16 cellular contexts compared by ENCODE assay signal in genomic region chr3:70000563-70001081, GRCh38. TPM values are rescaled to one million over a fixed set of nuclear protein-coding genes. Genes with fewer than 3 reads are reported as not detected.
A peak's percentile ranks its signal among the peaks of the same experiment; 100 is the strongest.
DNase-seq lines count a peak whose midpoint lies in the region; TF ChIP-seq lines count a peak whose summit lies in the region.
"Had no signal": no experiment of that assay in that cellular context is flagged by ENCODE, and none has a peak within 500 bp of the region (broad histone marks: within the 10 kb centered on the region; RNA-seq: fewer than 3 reads in every experiment).

No MANE protein-coding gene starts in this region.

- no peaks in the 10 kb centered on the region for H3K9me3 ChIP-seq in endodermal cell (ENCODE audit: control insufficient read depth, low read length)
- no peaks in the 10 kb centered on the region for H3K9me3 ChIP-seq in neuronal stem cell (replicated peaks in 1 of 2; ENCODE audit: control insufficient read depth in 2 of 2, insufficient read depth in 1 of 2, low read depth in 1 of 2, low read length in 2 of 2)
- H3K9me3 ChIP-seq: SJCRH30 had no signal

- H4K91ac ChIP-seq in neuronal stem cell (ENCODE audit: low read depth, low read length, poor library complexity): no peak overlapping the region

- no peak for TF ChIP-seq CTCF in endodermal cell (conservative IDR thresholded peaks at IDR 0.05)

- H2BK120ac ChIP-seq in neuronal stem cell (ENCODE audit: low read depth, low read length): no peak overlapping the region

- 85 to 100% methylated on average over 1 to 4 of the region's 4 CpGs for WGBS in endodermal cell (ENCODE audit: insufficient coverage in 1 of 2, insufficient read length in 1 of 2), 2 experiments
- WGBS in neuronal stem cell (ENCODE audit: extremely low coverage in 2 of 2, insufficient read length in 2 of 2, insufficient replicate concordance in 1 of 2), 2 donors: no CpG with 5 or more reads among the region's 4 CpGs

- no peaks in the 10 kb centered on the region for H3K36me3 ChIP-seq in endodermal cell (ENCODE audit: control insufficient read depth, insufficient read depth, low read length)
- H3K36me3 ChIP-seq in neuronal stem cell (replicated peaks in 1 of 2; ENCODE audit: control insufficient read depth in 2 of 2, insufficient read depth in 2 of 2, low read length in 2 of 2): no peaks in the 10 kb centered on the region
- H3K36me3 ChIP-seq: right atrium auricular region, SJCRH30 had no signal

- no peaks in the 10 kb centered on the region for H3K9me3 Mint-ChIP-seq in endodermal cell

- H3K4me3 ChIP-seq in endodermal cell (ENCODE audit: low read length) (no peak overlapping the region), neuronal stem cell (ENCODE audit: low read length in 2 of 2) (no peak overlapping the region)
- H3K4me3 ChIP-seq: GM12878, right atrium auricular region, SJCRH30 had no signal

- H3K4me1 ChIP-seq in endodermal cell (ENCODE audit: control insufficient read depth, insufficient read depth, low read length) (no peaks in the 10 kb centered on the region), neuronal stem cell (ENCODE audit: control insufficient read depth in 2 of 2, insufficient read depth in 1 of 2, low read depth in 1 of 2, low read length in 2 of 2) (peaks cover 2 to 5% of the 10 kb centered on the region in 2 donors)
- H3K4me1 ChIP-seq: right atrium auricular region, SJCRH30 had no signal

- no peak overlapping the region for H3K9ac ChIP-seq in endodermal cell (ENCODE audit: extremely low read depth, low read length, poor library complexity, severe bottlenecking)
- no peak overlapping the region for H3K9ac ChIP-seq in neuronal stem cell (ENCODE audit: low read depth, low read length, poor library complexity)

- H2BK12ac ChIP-seq in neuronal stem cell (ENCODE audit: low read length): no peak overlapping the region

- in situ Hi-C loops in ACHN (cut with HindIII; ENCODE audit: low pct_ligation_motif_present, low pct_unique_long_range_greater_than_20kb, low sequenced_read_pairs): no loop called here

- no peaks in the 10 kb centered on the region for H3K36me3 Mint-ChIP-seq in endodermal cell (ENCODE audit: low read depth)

- H2AFZ ChIP-seq in neuronal stem cell (ENCODE audit: low read length): peak overlapping the region; percentile 53

- no peak overlapping the region for H3K27ac Mint-ChIP-seq in endodermal cell
- H3K27ac Mint-ChIP-seq: stimulated activated naive CD8-positive, alpha-beta T cell treated with anti-CD3 and anti-CD28 coated beads, Interleukin-15, Interleukin-2, amounts not matched to agents 100 ng/mL and 50 ng/mL, for 24 hours had no signal

- H3K4me1 Mint-ChIP-seq in endodermal cell: no peaks in the 10 kb centered on the region

- no peak overlapping the region for H3K4ac ChIP-seq in neuronal stem cell (ENCODE audit: low read length)

- H3K18ac ChIP-seq in neuronal stem cell (ENCODE audit: low read length): no peak overlapping the region

- H3K4me3 Mint-ChIP-seq in endodermal cell: no peak overlapping the region
- H3K4me3 Mint-ChIP-seq: stimulated activated naive CD8-positive, alpha-beta T cell treated with anti-CD3 and anti-CD28 coated beads, Interleukin-15, Interleukin-2, amounts not matched to agents 100 ng/mL and 50 ng/mL, for 24 hours had no signal

- H2BK5ac ChIP-seq in neuronal stem cell (ENCODE audit: low read length): no peak overlapping the region

- no peak overlapping the region for H3K14ac ChIP-seq in neuronal stem cell (ENCODE audit: low read length)

- no peak overlapping the region for H2BK15ac ChIP-seq in neuronal stem cell (ENCODE audit: low read length)

- H3K4me2 ChIP-seq in neuronal stem cell (ENCODE audit: insufficient read depth, low read length, poor library complexity, severe bottlenecking): no peak overlapping the region

- H3K23ac ChIP-seq in neuronal stem cell (ENCODE audit: low read depth, low read length, poor library complexity): no peak overlapping the region

- no peak overlapping the region for H4K8ac ChIP-seq in neuronal stem cell (ENCODE audit: low read depth, low read length)

- no peaks in the 10 kb centered on the region for H3K79me1 ChIP-seq in neuronal stem cell (ENCODE audit: low read depth, low read length)

- no peaks in the 10 kb centered on the region for H3K27me3 Mint-ChIP-seq in endodermal cell (ENCODE audit: insufficient read depth)
- H3K27me3 Mint-ChIP-seq: stimulated activated naive CD8-positive, alpha-beta T cell treated with anti-CD3 and anti-CD28 coated beads, Interleukin-15, Interleukin-2, amounts not matched to agents 100 ng/mL and 50 ng/mL, for 24 hours had no signal

- DNase-seq in DMS53 treated with DMSO at 0.1 percent for 48 hours (lab: John Stamatoyannopoulos, UW; ENCODE audit: unreplicated experiment): peak; percentile 12
- peak; percentile 92 for DNase-seq in NCI-H748 (lab: John Stamatoyannopoulos, UW; ENCODE audit: unreplicated experiment)
- DNase-seq in endodermal cell: no peak
- peak; percentile 11 for DNase-seq in neuronal stem cell (ENCODE audit: low spot score)
- DNase-seq in NCI-H187 treated with DMSO at 0.1 percent for 48 hours (lab: John Stamatoyannopoulos, UW): no peak
- no peak for DNase-seq in activated T-cell treated with anti-CD3 and anti-CD28 coated beads, Interleukin-2, amount 50 U/mL, for 1 hour
- no peak for DNase-seq in DMS153 treated with DMSO at 0.1 percent for 48 hours (lab: John Stamatoyannopoulos, UW; ENCODE audit: unreplicated experiment)
- no peak for DNase-seq in ACHN
- DNase-seq: activated naive CD4-positive, alpha-beta T cell treated with Interleukin-2 at 50 U/mL for 16 hours; cerebellar nuclear complex; SJCRH30 had no signal

- no peak overlapping the region for H2AK5ac ChIP-seq in neuronal stem cell (ENCODE audit: low read depth, low read length)

- H3K27me3 ChIP-seq in endodermal cell (ENCODE audit: control insufficient read depth, insufficient read depth, low read length, poor library complexity, severe bottlenecking) (no peaks in the 10 kb centered on the region), neuronal stem cell (ENCODE audit: control insufficient read depth in 3 of 3, insufficient read depth in 3 of 3, low read depth in 1 of 3, low read length in 3 of 3) (no peaks in the 10 kb centered on the region)
- H3K27me3 ChIP-seq: right atrium auricular region, SJCRH30 had no signal

- H3K27ac ChIP-seq in endodermal cell (ENCODE audit: low read depth, low read length): peak overlapping the region; percentile 81
- no peak overlapping the region for H3K27ac ChIP-seq in neuronal stem cell (replicated peaks; ENCODE audit: low read length)
- H3K27ac ChIP-seq: right atrium auricular region, SJCRH30 had no signal

RNA-seq across cellular contexts. Expression of gene SAMMSON, which starts 1.1 kb away (rescaled TPM):
- under 1 TPM in 1 of 2 donors, not detected in 1; 0.42 TPM for total RNA-seq in endodermal cell
- not detected for polyA plus RNA-seq in endodermal cell (2013, experiment 1 of 2)
- not detected for polyA plus RNA-seq in endodermal cell (2013, experiment 2 of 2)
- not detected for polyA plus RNA-seq in neuronal stem cell (2013, experiment 1 of 2)
- 0.01 TPM for polyA plus RNA-seq in neuronal stem cell (2013, experiment 2 of 2)
- total RNA-seq: activated CD8-positive, alpha-beta memory T cell treated with anti-CD3 and anti-CD28 coated beads for 36 hours; GM12878; right atrium auricular region had no signal
- polyA plus RNA-seq: BJ, GM12878 had no signal

Comparison
In these comparisons a context has a peak if more than half of its experiments do, and no peak if none do; other contexts are left out.
1. DNase-seq: peak in DMS53 treated with DMSO at 0.1 percent for 48 hours (single experiment), NCI-H748 (single experiment) and neuronal stem cell (single experiment); none in endodermal cell (single experiment), NCI-H187 treated with DMSO at 0.1 percent for 48 hours (single experiment), activated T-cell treated with anti-CD3 and anti-CD28 coated beads, Interleukin-2, amount 50 U/mL, for 1 hour (single experiment), DMS153 treated with DMSO at 0.1 percent for 48 hours (single experiment) and ACHN (single experiment).